8 cellular contexts compared by ENCODE assay signal in genomic region chr12:12611512-12612306, GRCh38. TPM values are rescaled to one million over a fixed set of nuclear protein-coding genes. Genes with fewer than 3 reads are reported as not detected.
DNase-seq lines count a peak whose midpoint lies in the region; ATAC-seq and TF ChIP-seq lines count a peak whose summit lies in the region.

CREBL2 (plus strand) TSS chr12:12611876; CDS start chr12:12612173, 297 bp downstream.

- no peaks in the 10 kb centered on the region for H3K9me3 ChIP-seq in BE2C

- H3K4me3 ChIP-seq in BE2C (ENCODE audit: low read depth, low read length) = peak within 1 kb of the TSS; percentile 90

- DNase-seq in BE2C (peak; percentile 94), GM19238 (ENCODE audit: insufficient read length, low spot score) (peak; percentile 74), NCI-H524 treated with DMSO at 0.1 percent for 48 hours (lab: John Stamatoyannopoulos, UW) (peak; percentile 90), dedifferentiated amniotic fluid mesenchymal stem cell (ENCODE audit: extremely low spot score) (peak; percentile 93), left kidney (ENCODE audit: low read depth, low spot score) (peak; percentile 98)
- DNase-seq in activated CD4-positive, alpha-beta T cell treated with anti-CD3 and anti-CD28 coated beads, Interleukin-2, amount 50 U/mL, for 1 hour = peak; percentile 85
- DNase-seq in stimulated activated CD4-positive, alpha-beta T cell treated with anti-CD3 and anti-CD28 coated beads, Interleukin-2, amount 100 ng/mL, for 24 hours = peak; percentile 84 to 86

- no peaks in the 10 kb centered on the region; the same call in 1 of the 2 replicates for H3K4me1 ChIP-seq in BE2C

- H3K36me3 ChIP-seq in BE2C = no peaks in the 10 kb centered on the region

- TF ChIP-seq CTCF in BE2C (IDR thresholded peaks at IDR 0.05; ENCODE audit: low read depth, low read length) = 0 out of 2 replicates have a peak, but pooled peaks have one; percentile 4

- no peaks in the 10 kb centered on the region for H3K27me3 ChIP-seq in BE2C

- peak; percentile 72 for ATAC-seq in HG03442 (IDR thresholded peaks at IDR 0.05; ENCODE audit: unreplicated experiment)

RNA-seq across cellular contexts. Expression of gene CREBL2, which starts in this region (rescaled TPM):
- polyA plus RNA-seq in BE2C (2012; ENCODE audit: insufficient read depth, insufficient read length, low read depth) = 4.8 TPM

Comparison
In these comparisons a context has a peak if more than half of its experiments do, and no peak if none do; other contexts are left out.
1. Peak in every context shown above with its lines: DNase-seq, ATAC-seq and H3K4me3 ChIP-seq.